In the genomic region with DNA sequence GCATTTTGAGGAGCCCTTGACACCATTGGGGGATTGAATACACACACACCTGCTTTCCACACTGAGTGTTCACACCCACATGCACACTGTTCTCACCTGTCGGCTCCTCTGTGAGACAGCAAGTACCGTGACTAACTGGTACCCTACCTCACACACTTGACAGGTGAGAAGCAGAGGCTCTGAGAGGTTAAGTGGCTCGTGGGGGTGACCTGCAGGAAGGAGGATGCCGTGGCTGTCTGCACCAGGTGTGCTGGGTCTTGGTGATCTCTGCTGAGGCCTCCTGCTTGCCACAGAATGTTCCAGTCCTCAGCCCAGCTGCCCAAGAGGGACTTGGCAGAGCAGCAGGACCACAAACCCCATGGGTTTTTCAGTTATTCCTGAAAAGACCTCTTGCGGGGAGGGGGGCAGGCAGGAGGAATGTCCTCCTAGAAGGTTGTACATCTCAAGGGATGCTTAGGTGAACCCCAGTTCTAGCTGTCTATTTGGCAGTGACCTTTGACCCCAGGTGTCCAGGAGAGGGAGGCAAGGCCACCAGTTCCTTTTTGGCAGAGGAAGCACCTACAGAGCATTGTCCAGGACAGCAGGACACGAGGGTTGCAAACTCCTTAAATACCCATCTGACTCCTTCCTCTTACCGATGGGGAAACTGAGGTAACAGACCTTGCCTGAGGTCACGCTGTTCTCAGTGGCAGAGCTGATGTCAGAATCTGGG, we compare ENCODE assay signal across 17 cellular contexts.
"Had no signal": no experiment of that assay in that cellular context is flagged by ENCODE, and none has a peak within 500 bp of the region (broad histone marks: within the 10 kb centered on the region; RNA-seq: fewer than 3 reads in every experiment).

No MANE protein-coding gene starts in this region.

- H3K4me1 ChIP-seq: parathyroid adenoma, spleen, upper lobe of right lung had no signal

- H3K27me3 Mint-ChIP-seq: brain had no signal

- H3K4me3 Mint-ChIP-seq: activated CD4-positive, alpha-beta T cell treated with anti-CD3 and anti-CD28 coated beads, Interleukin-2, amount 10 ng/mL, durations not matched to agents 7 days and 5 days; activated naive CD8-positive, alpha-beta T cell treated with anti-CD3 and anti-CD28 coated beads, Interleukin-2, amount 50 U/mL, for 24 hours; activated T-helper 17 cell treated with anti-CD3 and anti-CD28 coated beads, Interleukin-2, amount 50 U/mL, for 72 hours; brain; naive thymus-derived CD8-positive, alpha-beta T cell; stimulated activated naive B cell treated with anti-CD40 and anti-IgM and Interleukin-4, amounts not matched to agents 10 μg/mL and 1 μg/mL and 100 μg/mL, for 72 hours had no signal

- H3K9me3 ChIP-seq: upper lobe of right lung had no signal

- H3K4me1 Mint-ChIP-seq: activated CD4-positive, alpha-beta T cell treated with anti-CD3 and anti-CD28 coated beads, Interleukin-2, amount 10 ng/mL, durations not matched to agents 7 days and 5 days; activated naive CD8-positive, alpha-beta T cell treated with anti-CD3 and anti-CD28 coated beads, Interleukin-2, amount 50 U/mL, for 24 hours; activated T-helper 17 cell treated with anti-CD3 and anti-CD28 coated beads, Interleukin-2, amount 50 U/mL, for 72 hours; naive thymus-derived CD8-positive, alpha-beta T cell; stimulated activated naive B cell treated with anti-CD40 and anti-IgM and Interleukin-4, amounts not matched to agents 10 μg/mL and 1 μg/mL and 100 μg/mL, for 72 hours had no signal

- H3K27ac ChIP-seq: hepatocyte, parathyroid adenoma, spleen, upper lobe of right lung had no signal

- H3K4me3 ChIP-seq: hepatocyte, spleen, upper lobe of right lung had no signal

- H3K36me3 ChIP-seq: spleen, upper lobe of right lung had no signal

- ATAC-seq: activated naive CD8-positive, alpha-beta T cell treated with anti-CD3 and anti-CD28 coated beads, Interleukin-2, amount 50 U/mL, for 24 hours; activated T-helper 17 cell treated with anti-CD3 and anti-CD28 coated beads, Interleukin-2, amount 50 U/mL, for 72 hours; left cardiac atrium; naive thymus-derived CD8-positive, alpha-beta T cell; stimulated activated naive B cell treated with anti-CD40 and anti-IgM and Interleukin-4, amounts not matched to agents 10 μg/mL and 1 μg/mL and 100 μg/mL, for 72 hours; upper lobe of right lung had no signal

- H3K27ac Mint-ChIP-seq: activated CD4-positive, alpha-beta T cell treated with anti-CD3 and anti-CD28 coated beads, Interleukin-2, amount 10 ng/mL, durations not matched to agents 7 days and 5 days; activated naive CD8-positive, alpha-beta T cell treated with anti-CD3 and anti-CD28 coated beads, Interleukin-2, amount 50 U/mL, for 24 hours; activated T-helper 17 cell treated with anti-CD3 and anti-CD28 coated beads, Interleukin-2, amount 50 U/mL, for 72 hours; brain; naive thymus-derived CD8-positive, alpha-beta T cell; stimulated activated naive B cell treated with anti-CD40 and anti-IgM and Interleukin-4, amounts not matched to agents 10 μg/mL and 1 μg/mL and 100 μg/mL, for 72 hours had no signal

- DNase-seq: activated CD4-positive, alpha-beta T cell treated with anti-CD3 and anti-CD28 coated beads, Interleukin-2, amount 10 ng/mL, durations not matched to agents 7 days and 5 days; activated naive CD4-positive, alpha-beta T cell treated with Interleukin-2 at 50 U/mL for 16 hours; activated naive CD8-positive, alpha-beta T cell treated with anti-CD3 and anti-CD28 coated beads, Interleukin-2, amount 50 U/mL, for 24 hours; anterior cingulate cortex; foreskin fibroblast; left cardiac atrium; mesendoderm; naive thymus-derived CD8-positive, alpha-beta T cell; spleen; stimulated activated CD4-positive, alpha-beta T cell treated with anti-CD3 and anti-CD28 coated beads, Interleukin-4, amount 100 ng/mL, for 4 hours; stimulated activated naive B cell treated with anti-CD40 and anti-IgM and Interleukin-4, amounts not matched to agents 10 μg/mL and 1 μg/mL and 100 μg/mL, for 72 hours; T1000; upper lobe of right lung had no signal

- H3K27me3 ChIP-seq: hepatocyte had no signal
